Comparison of ENCODE assay signal across 30 cellular contexts in genomic region chr14:64394973-64395633, GRCh38. TPM values are rescaled to one million over a fixed set of nuclear protein-coding genes. Genes with fewer than 3 reads are reported as not detected.
DNase-seq lines count a peak whose midpoint lies in the region; ATAC-seq, FAIRE-seq and TF ChIP-seq lines count a peak whose summit lies in the region.
"Had no signal": no experiment of that assay in that cellular context is flagged by ENCODE, and none has a peak within 500 bp of the region (broad histone marks: within the 10 kb centered on the region; RNA-seq: fewer than 3 reads in every experiment).

No MANE protein-coding gene starts in this region.

- H3K9ac ChIP-seq in HepG2 (ENCODE audit: insufficient read depth, low read depth, low read length), result no peak overlapping the region
- no peak overlapping the region for H3K9ac ChIP-seq in SU-DHL-6 (ENCODE audit: low read length)
- H3K9ac ChIP-seq: KMS-11 had no signal

- H3K79me2 ChIP-seq in HepG2 (ENCODE audit: insufficient read depth, low read length) (peaks cover 80% of the 10 kb centered on the region), SU-DHL-6 (ENCODE audit: insufficient read depth, low read length) (peaks cover 97% of the 10 kb centered on the region)

- TF ChIP-seq POLR2A in right lobe of liver (IDR thresholded peaks at IDR 0.05), result no peak
- no peak for TF ChIP-seq POLR2A in HepG2 (IDR thresholded peaks at IDR 0.05; ENCODE audit: insufficient read depth in 1 of 2, low read depth in 2 of 2, low read length in 2 of 2)

- no peak for FAIRE-seq in HepG2 (lab: Jason Lieb, UNC)
- FAIRE-seq: frontal cortex had no signal

- BruUV-seq in HepG2 (replicated peaks; lab: Mats Ljungman, UMichigan), result no TSS peak

- ATAC-seq in right lobe of liver, result no peak
- ATAC-seq in HepG2, result no peak
- ATAC-seq in left colon, result peak; percentile 75
- no peak for ATAC-seq in GM21786 (IDR thresholded peaks at IDR 0.05; ENCODE audit: unreplicated experiment)
- no peak for ATAC-seq in GM18502 (IDR thresholded peaks at IDR 0.05; ENCODE audit: poor library complexity, unreplicated experiment)
- ATAC-seq: body of pancreas; lower lobe of right lung; natural killer cell treated with Interleukin-12 subunit alpha and Interleukin-12 subunit beta and Interleukin-15 and Interleukin-18, amount 100 ng/mL, for 72 hours; Right ventricle myocardium inferior; SK-N-SH treated with all-trans-retinoic acid at 6 μM for 48 hours had no signal

- POLR2A ChIA-PET in HepG2 (lab: Yijun Ruan, JAX), result no interaction called here

- H3K9me2 ChIP-seq in SU-DHL-6 (replicated peaks; ENCODE audit: insufficient read depth, low read length), result no peaks in the 10 kb centered on the region

- H3K4me3 ChIP-seq in right lobe of liver (no peak overlapping the region), HepG2 (replicated peaks in 1 of 3; ENCODE audit: insufficient read depth in 1 of 3, low read depth in 2 of 3, low read length in 3 of 3) (no peak overlapping the region), SU-DHL-6 (ENCODE audit: insufficient read depth, low read length, poor library complexity, severe bottlenecking) (no peak overlapping the region)
- H3K4me3 ChIP-seq: adrenal gland, body of pancreas, dorsolateral prefrontal cortex, lower lobe of right lung, transverse colon had no signal

- no peaks in the 10 kb centered on the region; the same call in 1 of the 2 replicates for H4K20me1 ChIP-seq in HepG2 (ENCODE audit: insufficient read depth, low read length)
- peaks cover 6% of the 10 kb centered on the region; the same call in 1 of the 2 replicates for H4K20me1 ChIP-seq in SU-DHL-6 (ENCODE audit: low read depth, low read length)

- no peak overlapping the region for H3K4me2 ChIP-seq in HepG2 (ENCODE audit: low read depth, low read length)
- H3K4me2 ChIP-seq in SU-DHL-6 (ENCODE audit: low read depth, low read length, poor library complexity, severe bottlenecking), result peak overlapping the region; percentile 14
- H3K4me2 ChIP-seq: KMS-11 had no signal

- no peaks in the 10 kb centered on the region for H3K27me3 ChIP-seq in right lobe of liver
- no peaks in the 10 kb centered on the region for H3K27me3 ChIP-seq in HepG2 (ENCODE audit: control insufficient read depth in 1 of 2, insufficient read depth in 2 of 2, low read length in 2 of 2)
- no peaks in the 10 kb centered on the region for H3K27me3 ChIP-seq in SU-DHL-6 (ENCODE audit: low read length)
- H3K27me3 ChIP-seq: adrenal gland, body of pancreas, dorsolateral prefrontal cortex, transverse colon had no signal

- DNase-seq in right lobe of liver, result no peak
- DNase-seq in HepG2 (ENCODE audit: low spot score), result no peak
- no peak for DNase-seq in left colon
- DNase-seq in mucosa of gallbladder (ENCODE audit: low spot score), result no peak
- DNase-seq: activated CD4-positive, alpha-beta T cell treated with anti-CD3 and anti-CD28 coated beads, Interleukin-2, amount 10 ng/mL, durations not matched to agents 24 days and 14 days; activated naive CD4-positive, alpha-beta T cell treated with Interleukin-2 at 50 U/mL for 16 hours; adrenal gland; body of pancreas; CD8-positive, alpha-beta memory T cell; DMS 273 treated with DMSO at 0.1 percent for 48 hours; dorsolateral prefrontal cortex; lower lobe of right lung; MM.1S; NCI-H1105 treated with DMSO at 0.1 percent for 48 hours; NCI-H187 treated with DMSO at 0.1 percent for 48 hours; NCI-H2171; NCI-H510A; stimulated activated CD4-positive, alpha-beta T cell treated with anti-CD3 and anti-CD28 coated beads, Interleukin-15, amount 100 ng/mL, for 24 hours; stimulated activated CD4-positive, alpha-beta T cell treated with anti-CD3 and anti-CD28 coated beads, Interleukin-4, amount 100 ng/mL, for 4 hours; T-helper 9 cell; transverse colon had no signal

- peaks cover 0 to 12% (median 3%) of the 10 kb centered on the region in 4 donors for H3K36me3 ChIP-seq in right lobe of liver
- no peaks in the 10 kb centered on the region; a peak in 2 of 5 replicates for H3K36me3 ChIP-seq in HepG2 (replicated peaks in 1 of 2; ENCODE audit: control insufficient read depth in 1 of 2, insufficient read depth in 2 of 2, low read length in 2 of 2)
- H3K36me3 ChIP-seq in SU-DHL-6 (ENCODE audit: low read length), result peaks cover 3% of the 10 kb centered on the region; the same call in 1 of the 2 replicates
- H3K36me3 ChIP-seq: adrenal gland, transverse colon had no signal

- no peaks in the 10 kb centered on the region for H3K9me3 ChIP-seq in right lobe of liver
- H3K9me3 ChIP-seq in HepG2 (ENCODE audit: low read length), result no peaks in the 10 kb centered on the region
- H3K9me3 ChIP-seq in SU-DHL-6 (ENCODE audit: insufficient read depth, low read length), result no peaks in the 10 kb centered on the region
- H3K9me3 ChIP-seq: adrenal gland, body of pancreas, lower lobe of right lung, transverse colon had no signal

- in situ Hi-C loops in HepG2 (cut with HindIII; ENCODE audit: extremely low pct_ligation_motif_present, low pct_unique_long_range_greater_than_20kb), result no loop called here

- intact Hi-C loops in right lobe of liver (cut with DNase I), result no loop called here
- intact Hi-C loops in HepG2 (cut with micrococcal nuclease; ENCODE audit: unreplicated experiment), result no loop called here
- intact Hi-C loops in left colon (cut with DNase I, micrococcal nuclease), result no loop called here

- H2AFZ ChIP-seq in HepG2 (ENCODE audit: low read length) (no peak overlapping the region), SU-DHL-6 (ENCODE audit: low read depth, low read length, severe bottlenecking) (no peak overlapping the region)

- no peaks in the 10 kb centered on the region for H3F3A ChIP-seq in SU-DHL-6 (ENCODE audit: insufficient read depth)

- peak overlapping the region in 2 of 3 donors; percentile 24 to 91 for H3K27ac ChIP-seq in right lobe of liver
- H3K27ac ChIP-seq in HepG2 (ENCODE audit: extremely low read length, insufficient read depth, low read length), result no peak overlapping the region
- no peak overlapping the region for H3K27ac ChIP-seq in SU-DHL-6 (ENCODE audit: low read depth, low read length)
- H3K27ac ChIP-seq: adrenal gland, body of pancreas, dorsolateral prefrontal cortex, KMS-11, lower lobe of right lung, transverse colon, VCaP had no signal

- TF ChIP-seq CTCF in right lobe of liver (IDR thresholded peaks at IDR 0.05) (no peak), HepG2 (CRISPR knock-in tag; IDR thresholded peaks at IDR 0.05) (no peak), SU-DHL-6 (IDR thresholded peaks at IDR 0.05; ENCODE audit: insufficient read depth, low read length, poor library complexity, severe bottlenecking) (no peak)

- TF ChIP-seq EP300 in HepG2 (IDR thresholded peaks at IDR 0.05; ENCODE audit: low read depth in 2 of 2, low read length in 2 of 2), result no peak
- no peak for TF ChIP-seq EP300 in HepG2 (CRISPR knock-in tag; IDR thresholded peaks at IDR 0.05; ENCODE audit: borderline replicate concordance)

- CTCF ChIA-PET in HepG2 (lab: Yijun Ruan, JAX; ENCODE audit: low intra/inter-chr PET ratio, low total read pairs), result no interaction called here

- WGBS in right lobe of liver (ENCODE audit: insufficient coverage, low coverage, low lambda C conversion rate, missing lambda C conversion rate), result 69% methylated on average over 4 of the region's 4 CpGs
- 95% methylated on average over 4 of the region's 4 CpGs for whole genome bisulfite sequencing in HepG2 (ENCODE audit: low lambda C conversion rate)

- peaks cover 0 to 57% (median 10%) of the 10 kb centered on the region in 4 donors for H3K4me1 ChIP-seq in right lobe of liver
- H3K4me1 ChIP-seq in HepG2 (ENCODE audit: insufficient read depth, low read length), result peaks cover 50% of the 10 kb centered on the region

- TF ChIP-seq RAD21 in HepG2 (CRISPR knock-in tag; IDR thresholded peaks at IDR 0.05), result no peak

TF ChIP-seq in HepG2, 621 proteins besides CTCF, POLR2A, EP300 and RAD21 (continues in another document):
- TF ChIP-seq BRF2 (CRISPR knock-in tag; IDR thresholded peaks at IDR 0.05) (no peak), FOXA3 (CRISPR knock-in tag; IDR thresholded peaks at IDR 0.05) (no peak), MAZ (IDR thresholded peaks at IDR 0.05; ENCODE audit: borderline replicate concordance, low read depth, low read length) (no peak), MAZ (CRISPR knock-in tag; IDR thresholded peaks at IDR 0.05; ENCODE audit: low read depth) (no peak)

RNA-seq across cellular contexts. Expression of gene MTHFD1, which starts 7.0 kb away (rescaled TPM):
- total RNA-seq in right lobe of liver, result 100 to 1,000 TPM; 158 to 265 (median 200) TPM
- 106 and 186 TPM in 2 replicates for total RNA-seq in HepG2 (2016; rRNA removed; fragmentation: Illumina TruSeq; extraction: Trizol)
- 27.7 and 41.1 TPM in 2 replicates for total RNA-seq in HepG2 (2016; cell fraction: cytosol; rRNA removed; fragmentation: Illumina TruSeq; extraction: Trizol; ENCODE audit: low read depth)
- total RNA-seq in HepG2 (2016; cell fraction: insoluble cytoplasmic fraction; rRNA removed; fragmentation: Illumina TruSeq; extraction: Trizol), result 106 and 176 TPM in 2 replicates
- 37.7 and 38.9 TPM in 2 replicates for total RNA-seq in HepG2 (2016; cell fraction: membrane; rRNA removed; fragmentation: Illumina TruSeq; extraction: Trizol)
- 117 and 125 TPM in 2 replicates for total RNA-seq in HepG2 (2016; cell fraction: nucleus; rRNA removed; fragmentation: Illumina TruSeq; extraction: Trizol)
- polyA plus RNA-seq in HepG2 (2011; rRNA removed), result 31.0 and 33.6 TPM in 2 replicates
- polyA plus RNA-seq in HepG2 (2011; cell fraction: cytosol; rRNA removed), result 24.6 and 25.3 TPM in 2 replicates
- polyA plus RNA-seq in HepG2 (2011; cell fraction: nucleus; rRNA removed), result 36.7 and 38.0 TPM in 2 replicates
- polyA plus RNA-seq in HepG2 (2012), result 65.7 and 92.6 TPM in 2 replicates
- 15.0 and 19.1 TPM in 2 replicates for polyA plus RNA-seq in HepG2 (2016; cell fraction: cytosol; fragmentation: Illumina TruSeq; extraction: Trizol; ENCODE audit: low read depth)
- 175 and 178 TPM in 2 replicates for polyA plus RNA-seq in HepG2 (2016; cell fraction: insoluble cytoplasmic fraction; fragmentation: Illumina TruSeq; extraction: Trizol; ENCODE audit: low read depth)
- 28.8 and 31.3 TPM in 2 replicates for polyA plus RNA-seq in HepG2 (2016; cell fraction: membrane; fragmentation: Illumina TruSeq; extraction: Trizol; ENCODE audit: low read depth)
- 154 and 168 TPM in 2 replicates for polyA plus RNA-seq in HepG2 (2016; cell fraction: nucleus; fragmentation: Illumina TruSeq; extraction: Trizol; ENCODE audit: insufficient read depth, low read depth)
- 55.0 and 195 TPM in 2 replicates for polyA minus RNA-seq in HepG2 (2011; rRNA and poly(A)+ RNA removed; ENCODE audit: low replicate concordance)
- 51.5 and 63.7 TPM in 2 replicates for polyA minus RNA-seq in HepG2 (2011; cell fraction: cytosol; rRNA and poly(A)+ RNA removed)
- polyA minus RNA-seq in HepG2 (2011; cell fraction: nucleus; rRNA and poly(A)+ RNA removed), result 76.7 and 120 TPM in 2 replicates
- 10 to 100 TPM; 31.2 to 53.3 TPM for total RNA-seq in left colon
- total RNA-seq in mucosa of gallbladder, result 40.7 TPM

Comparison
In these comparisons a context has a peak if more than half of its experiments do, and no peak if none do; other contexts are left out.
1. H3K27ac ChIP-seq: peak in right lobe of liver (2 of 3); none in HepG2 (single experiment) and SU-DHL-6 (single experiment).